ENCODE assay signal across 8 cellular contexts in the genomic region with DNA sequence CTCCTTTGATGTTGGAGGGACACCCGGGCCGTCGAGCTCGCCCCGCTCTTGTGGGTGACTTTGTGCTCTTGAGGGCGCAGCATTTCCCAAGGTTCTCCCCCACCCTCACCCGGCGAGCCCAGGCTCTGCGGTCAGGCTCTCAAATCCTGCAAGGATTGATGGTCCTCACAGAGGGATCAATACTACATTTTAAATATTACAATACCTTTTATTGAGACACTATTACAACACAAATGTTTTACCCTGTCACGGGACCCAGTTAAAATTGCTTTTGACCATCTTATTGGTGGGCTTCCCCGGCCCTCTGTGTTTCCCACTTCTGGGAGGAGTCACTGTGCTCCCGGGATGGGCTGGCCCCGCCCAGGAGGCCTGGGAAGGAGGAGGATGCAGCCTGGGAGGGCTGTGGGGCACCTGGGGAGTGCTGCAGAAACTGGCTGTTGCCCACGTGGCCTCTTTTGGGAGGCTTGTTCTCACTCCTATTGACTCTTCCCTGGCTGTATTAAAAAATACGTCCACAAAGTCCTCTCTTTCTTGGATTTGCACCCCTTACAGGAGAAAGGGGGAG.
DNase-seq lines count a peak whose midpoint lies in the region; ATAC-seq, FAIRE-seq and TF ChIP-seq lines count a peak whose summit lies in the region.

No MANE protein-coding gene starts in this region.

- peaks cover 10% of the 10 kb centered on the region for H3K4me1 Mint-ChIP-seq in CD14-positive monocyte
- peaks cover 12% of the 10 kb centered on the region for H3K4me1 Mint-ChIP-seq in endodermal cell

- H3K9me3 Mint-ChIP-seq in CD14-positive monocyte = peaks cover 0 to 23% (median 2%) of the 10 kb centered on the region in 7 donors
- H3K9me3 Mint-ChIP-seq in endodermal cell = no peaks in the 10 kb centered on the region

- H3K14ac ChIP-seq in IMR-90 (replicated peaks; ENCODE audit: low read depth, low read length) = no peak overlapping the region

- H3K4me3 Mint-ChIP-seq in CD14-positive monocyte (peak overlapping the region; percentile 70 to 88), endodermal cell (peak overlapping the region; percentile 64)

- no peak overlapping the region for H4K91ac ChIP-seq in IMR-90 (ENCODE audit: insufficient read depth, low read depth, low read length)

- FAIRE-seq in frontal cortex (lab: Jason Lieb, UNC) = no peak

- no peak overlapping the region for H3K23ac ChIP-seq in IMR-90 (ENCODE audit: low read depth, low read length)

- no peak overlapping the region for H3K56ac ChIP-seq in IMR-90 (ENCODE audit: extremely low read depth, insufficient read depth, low read length)

- CTCF ChIA-PET in IMR-90 (lab: Yijun Ruan, JAX) = no interaction called here

- H3K36me3 Mint-ChIP-seq in CD14-positive monocyte = no peaks in the 10 kb centered on the region
- H3K36me3 Mint-ChIP-seq in endodermal cell (ENCODE audit: low read depth) = no peaks in the 10 kb centered on the region

- H2BK5ac ChIP-seq in IMR-90 (ENCODE audit: low read depth, low read length, poor library complexity, severe bottlenecking) = no peak overlapping the region

- H3K36me3 ChIP-seq in IMR-90 (ENCODE audit: control insufficient read depth, insufficient read depth, low read length) (no peaks in the 10 kb centered on the region), endodermal cell (ENCODE audit: control insufficient read depth, insufficient read depth, low read length) (no peaks in the 10 kb centered on the region), osteoblast (ENCODE audit: insufficient read depth, low read length) (no peaks in the 10 kb centered on the region)

- no peak for TF ChIP-seq RAD21 in IMR-90 (IDR thresholded peaks at IDR 0.05; ENCODE audit: low read length)

- H2BK15ac ChIP-seq in IMR-90 (ENCODE audit: low read depth, low read length) = no peak overlapping the region

- no peak for TF ChIP-seq POLR2A in IMR-90 (IDR thresholded peaks at IDR 0.05; ENCODE audit: low read depth, low read length)

- H3K4me2 ChIP-seq in IMR-90 (ENCODE audit: low read depth, low read length) (peak overlapping the region; percentile 94), osteoblast (ENCODE audit: insufficient read depth, low read length) (peak overlapping the region; percentile 76)

- DNase-seq in CD14-positive monocyte (ENCODE audit: low spot score) (no peak), IMR-90 (no peak), endodermal cell (peak; percentile 83), osteoblast (ENCODE audit: insufficient read length, low spot score, missing footprints) (no peak), RKO (ENCODE audit: low spot score) (no peak), A172 (ENCODE audit: low spot score) (no peak), frontal cortex (ENCODE audit: low spot score in 2 of 2) (no peak)

- peak overlapping the region; percentile 83 for H2AFZ ChIP-seq in IMR-90 (replicated peaks; ENCODE audit: low read length, poor library complexity)
- peak overlapping the region; percentile 86 for H2AFZ ChIP-seq in osteoblast (ENCODE audit: low read length)

- 17% methylated on average over 7 of the region's 15 CpGs; no CpG with 5 or more reads in 1 of the 2 experiments for WGBS in IMR-90 (ENCODE audit: extremely low coverage in 2 of 2, insufficient read length in 1 of 2), 2 experiments
- WGBS in endodermal cell (ENCODE audit: insufficient coverage in 1 of 2, insufficient read length in 1 of 2), 2 experiments = 40 to 46% methylated on average over 10 to 15 of the region's 15 CpGs

- peak overlapping the region; percentile 28 to 74; a peak in 2 of 4 replicates for H4K8ac ChIP-seq in IMR-90 (ENCODE audit: low read depth in 2 of 2, low read length in 2 of 2)

- no peak overlapping the region for H4K5ac ChIP-seq in IMR-90 (ENCODE audit: low read depth, low read length)

- H3K4ac ChIP-seq in IMR-90 (ENCODE audit: low read depth, low read length) = no peak overlapping the region

- H3K79me2 ChIP-seq in osteoblast (ENCODE audit: insufficient read depth, low read length) = no peaks in the 10 kb centered on the region

- POLR2A ChIA-PET in IMR-90 (lab: Charles Lee; ENCODE audit: unreplicated experiment) = no interaction called here

- intact Hi-C loops in CD14-positive monocyte (cut with micrococcal nuclease) = no loop called here
- intact Hi-C loops in IMR-90 (cut with micrococcal nuclease) = no loop called here

- dilution Hi-C loops in IMR-90 (cut with HindIII; ENCODE audit: low sequenced_read_pairs, unreplicated experiment) = no loop called here

- no peak overlapping the region for H2AK9ac ChIP-seq in IMR-90 (replicated peaks; ENCODE audit: low read depth, low read length, poor library complexity)

- H2BK120ac ChIP-seq in IMR-90 (ENCODE audit: low read depth, low read length) = no peak overlapping the region

- H3K27ac Mint-ChIP-seq in CD14-positive monocyte (no peak overlapping the region), endodermal cell (peak overlapping the region; percentile 87)

- H3K79me1 ChIP-seq in IMR-90 (ENCODE audit: low read depth in 1 of 2, low read length in 2 of 2) = no peaks in the 10 kb centered on the region

- H2AK5ac ChIP-seq in IMR-90 (ENCODE audit: low read depth, low read length) = no peak overlapping the region

- H3K18ac ChIP-seq in IMR-90 (ENCODE audit: low read depth, low read length) = no peak overlapping the region

- H4K20me1 ChIP-seq in IMR-90 (ENCODE audit: insufficient read depth, low read length) (no peaks in the 10 kb centered on the region), osteoblast (ENCODE audit: insufficient read depth, low read length) (no peaks in the 10 kb centered on the region)

- in situ Hi-C loops in IMR-90 (cut with MboI; ENCODE audit: low sequenced_read_pairs) = no loop called here

- no peak overlapping the region for H3K9ac ChIP-seq in IMR-90 (ENCODE audit: low read depth, low read length)
- no peak overlapping the region for H3K9ac ChIP-seq in endodermal cell (ENCODE audit: extremely low read depth, low read length, poor library complexity, severe bottlenecking)

- H3K4me1 ChIP-seq in IMR-90 (ENCODE audit: control insufficient read depth, insufficient read depth, low read length) (no peaks in the 10 kb centered on the region), endodermal cell (ENCODE audit: control insufficient read depth, insufficient read depth, low read length) (no peaks in the 10 kb centered on the region), osteoblast (ENCODE audit: insufficient read depth, low read length) (no peaks in the 10 kb centered on the region)

- ATAC-seq in IMR-90 (ENCODE audit: low read depth) (no peak; the same call in 1 of the 2 replicates), GM21367 (IDR thresholded peaks at IDR 0.05; ENCODE audit: unreplicated experiment) (no peak)

- H3K4me3 ChIP-seq in IMR-90 (ENCODE audit: insufficient read depth, low read depth, low read length) = peak overlapping the region; percentile 42; the same call in 1 of the 2 replicates
- H3K4me3 ChIP-seq in endodermal cell (ENCODE audit: low read length) = peak overlapping the region; percentile 81
- H3K4me3 ChIP-seq in osteoblast (ENCODE audit: insufficient read depth, low read length) = peak overlapping the region; percentile 67

- no peak overlapping the region for H3K27ac ChIP-seq in IMR-90 (ENCODE audit: insufficient read depth, low read length)
- peak overlapping the region; percentile 13 for H3K27ac ChIP-seq in endodermal cell (ENCODE audit: low read depth, low read length)
- H3K27ac ChIP-seq in osteoblast (ENCODE audit: low read depth, low read length) = no peak overlapping the region

- H3K9me3 ChIP-seq in IMR-90 (ENCODE audit: control insufficient read depth, insufficient read depth, low read length) = no peaks in the 10 kb centered on the region
- H3K9me3 ChIP-seq in endodermal cell (ENCODE audit: control insufficient read depth, low read length) = no peaks in the 10 kb centered on the region
- H3K9me3 ChIP-seq in osteoblast (ENCODE audit: low read depth, low read length) = no peaks in the 10 kb centered on the region

- H3K9me1 ChIP-seq in IMR-90 (ENCODE audit: insufficient read depth, low read length) = no peaks in the 10 kb centered on the region

- H3K27me3 Mint-ChIP-seq in CD14-positive monocyte (ENCODE audit: low read depth in 3 of 3) = peaks cover 62 to 73% (median 67%) of the 10 kb centered on the region in 3 donors
- H3K27me3 Mint-ChIP-seq in endodermal cell (ENCODE audit: insufficient read depth) = peaks cover 89% of the 10 kb centered on the region

- no peak overlapping the region for H2BK20ac ChIP-seq in IMR-90 (ENCODE audit: low read depth, low read length)

- TF ChIP-seq CTCF in CD14-positive monocyte (IDR thresholded peaks at IDR 0.05) (no peak), IMR-90 (conservative IDR thresholded peaks at IDR 0.05; ENCODE audit: low read depth, low read length) (no peak), endodermal cell (conservative IDR thresholded peaks at IDR 0.05) (no peak), osteoblast (IDR thresholded peaks at IDR 0.05; ENCODE audit: extremely low read depth, low read depth, low read length) (no peak)

- no TSS peak for BruUV-seq in IMR-90 (replicated peaks; lab: Mats Ljungman, UMichigan)

- H3K27me3 ChIP-seq in IMR-90 (ENCODE audit: control insufficient read depth, insufficient read depth, low read length) (peaks cover 3% of the 10 kb centered on the region; the same call in 1 of the 2 replicates), endodermal cell (ENCODE audit: control insufficient read depth, insufficient read depth, low read length, poor library complexity, severe bottlenecking) (peaks cover 82% of the 10 kb centered on the region), osteoblast (ENCODE audit: insufficient read depth, low read length) (no peaks in the 10 kb centered on the region)

TF ChIP-seq in IMR-90, 13 proteins besides CTCF, POLR2A, EP300 and RAD21:
- TF ChIP-seq CHD1 (IDR thresholded peaks at IDR 0.05; ENCODE audit: low read depth, low read length) (no peak), ELK1 (IDR thresholded peaks at IDR 0.05; ENCODE audit: borderline replicate concordance, low read depth, low read length) (no peak), CEBPB (IDR thresholded peaks at IDR 0.05; ENCODE audit: low read depth, low read length) (no peak), SMC3 (IDR thresholded peaks at IDR 0.05; ENCODE audit: low read depth, low read length) (no peak), MAFK (IDR thresholded peaks at IDR 0.05; ENCODE audit: low read depth, low read length) (no peak), NFE2L2 (IDR thresholded peaks at IDR 0.05; ENCODE audit: low read depth, low read length) (no peak), BHLHE40 (IDR thresholded peaks at IDR 0.05; ENCODE audit: low read depth, low read length) (no peak), RCOR1 (IDR thresholded peaks at IDR 0.05; ENCODE audit: insufficient replicate concordance, low read length) (no peak)
TF ChIP-seq in IMR-90: peak in this region for 0.
